14 cellular contexts compared by ENCODE assay signal in genomic region chr1:25620211-25620610, GRCh38. TPM values are rescaled to one million over a fixed set of nuclear protein-coding genes. Genes with fewer than 3 reads are reported as not detected.
DNase-seq lines count a peak whose midpoint lies in the region; ATAC-seq, FAIRE-seq and TF ChIP-seq lines count a peak whose summit lies in the region.
"Had no signal": no experiment of that assay in that cellular context is flagged by ENCODE, and none has a peak within 500 bp of the region (broad histone marks: within the 10 kb centered on the region; RNA-seq: fewer than 3 reads in every experiment).

No MANE protein-coding gene starts in this region.

- DNase-seq in CD4-positive, CD25-positive, alpha-beta regulatory T cell = peak in 1 of 3 donors; percentile 35
- DNase-seq in GM19239 (ENCODE audit: insufficient read length, low spot score) (no peak), NCI-H2107 (lab: John Stamatoyannopoulos, UW) (no peak), HepG2 (ENCODE audit: low spot score) (no peak), heart right ventricle (no peak)
- no peak for DNase-seq in natural killer cell treated with Interleukin-12 subunit alpha and Interleukin-12 subunit beta and Interleukin-15 and Interleukin-18, amount 100 ng/mL, for 72 hours (ENCODE audit: low spot score)
- DNase-seq: NCI-H2029, T-helper 9 cell, upper lobe of left lung had no signal

- no peak for TF ChIP-seq CTCF in HepG2 (CRISPR knock-in tag; IDR thresholded peaks at IDR 0.05)
- no peak for TF ChIP-seq CTCF in heart right ventricle (IDR thresholded peaks at IDR 0.05)

- ATAC-seq in CD4-positive, CD25-positive, alpha-beta regulatory T cell (ENCODE audit: low read depth in 2 of 2) = no peak
- ATAC-seq in natural killer cell treated with Interleukin-12 subunit alpha and Interleukin-12 subunit beta and Interleukin-15 and Interleukin-18, amount 100 ng/mL, for 72 hours = no peak
- no peak for ATAC-seq in HG02938 (IDR thresholded peaks at IDR 0.05; ENCODE audit: unreplicated experiment)
- no peak for ATAC-seq in HepG2
- no peak for ATAC-seq in heart right ventricle
- ATAC-seq: K562, left lobe of liver had no signal

- H3K27me3 Mint-ChIP-seq in CD4-positive, CD25-positive, alpha-beta regulatory T cell = peaks cover 35% of the 10 kb centered on the region
- H3K27me3 Mint-ChIP-seq in activated naive CD8-positive, alpha-beta T cell = no peaks in the 10 kb centered on the region
- H3K27me3 Mint-ChIP-seq in natural killer cell treated with Interleukin-12 subunit alpha and Interleukin-12 subunit beta and Interleukin-15 and Interleukin-18, amount 100 ng/mL, for 72 hours = peaks cover 5 to 26% of the 10 kb centered on the region in 2 donors

- H3K9ac ChIP-seq in HepG2 (ENCODE audit: insufficient read depth, low read depth, low read length) = no peak overlapping the region

- H3K27ac Mint-ChIP-seq in CD4-positive, CD25-positive, alpha-beta regulatory T cell = peak overlapping the region; percentile 84 to 94 (median 93)
- peak overlapping the region; percentile 94 for H3K27ac Mint-ChIP-seq in activated naive CD8-positive, alpha-beta T cell
- no peak overlapping the region for H3K27ac Mint-ChIP-seq in natural killer cell treated with Interleukin-12 subunit alpha and Interleukin-12 subunit beta and Interleukin-15 and Interleukin-18, amount 100 ng/mL, for 72 hours

- no peak overlapping the region for H3K4me2 ChIP-seq in HepG2 (ENCODE audit: low read depth, low read length)

- 19% methylated on average over 4 of the region's 4 CpGs for WGBS in HepG2 (ENCODE audit: low lambda C conversion rate)
- WGBS in heart right ventricle, 2 donors = 64 to 76% methylated on average over 4 of the region's 4 CpGs

- POLR2A ChIA-PET in HepG2 (lab: Yijun Ruan, JAX) = no interaction called here

- intact Hi-C loops in HepG2 (cut with micrococcal nuclease; ENCODE audit: unreplicated experiment) (no loop called here), heart right ventricle (cut with DNase I) (loop anchor here in 5 of 10 donors (5.0 to 10.0 kb wide), 4 partner anchors 37 to 67 kb away; no protein-coding TSS in a partner anchor)

- TF ChIP-seq POLR2A in HepG2 (IDR thresholded peaks at IDR 0.05; ENCODE audit: insufficient read depth in 1 of 2, low read depth in 2 of 2, low read length in 2 of 2) = no peak

- TF ChIP-seq EP300 in HepG2 (IDR thresholded peaks at IDR 0.05; ENCODE audit: low read depth in 2 of 2, low read length in 2 of 2) (no peak), HepG2 (CRISPR knock-in tag; IDR thresholded peaks at IDR 0.05; ENCODE audit: borderline replicate concordance) (no peak)

- in situ Hi-C loops in HepG2 (cut with HindIII; ENCODE audit: extremely low pct_ligation_motif_present, low pct_unique_long_range_greater_than_20kb) = loop anchor here (25.0 kb wide), 1 partner anchor 192 kb away; the partner anchor contains the start of genes MTFR1L and SELENON

- H3K27me3 ChIP-seq in CD4-positive, CD25-positive, alpha-beta regulatory T cell (ENCODE audit: control insufficient read depth, insufficient read depth, low read length) = peaks cover 7% of the 10 kb centered on the region
- peaks cover 12 to 63% of the 10 kb centered on the region in 2 experiments for H3K27me3 ChIP-seq in HepG2 (ENCODE audit: control insufficient read depth in 1 of 2, insufficient read depth in 2 of 2, low read length in 2 of 2)
- no peaks in the 10 kb centered on the region for H3K27me3 ChIP-seq in heart right ventricle

- no peaks in the 10 kb centered on the region for H3K79me2 ChIP-seq in HepG2 (ENCODE audit: insufficient read depth, low read length)

- peak overlapping the region; percentile 86 to 97 (median 95) for H3K4me3 Mint-ChIP-seq in CD4-positive, CD25-positive, alpha-beta regulatory T cell
- peak overlapping the region; percentile 92 for H3K4me3 Mint-ChIP-seq in activated naive CD8-positive, alpha-beta T cell
- peak overlapping the region; percentile 77 for H3K4me3 Mint-ChIP-seq in natural killer cell treated with Interleukin-12 subunit alpha and Interleukin-12 subunit beta and Interleukin-15 and Interleukin-18, amount 100 ng/mL, for 72 hours

- CTCF ChIA-PET in HepG2 (lab: Yijun Ruan, JAX; ENCODE audit: low intra/inter-chr PET ratio, low total read pairs) = no interaction called here

- H3K4me3 ChIP-seq in CD4-positive, CD25-positive, alpha-beta regulatory T cell (ENCODE audit: low read depth, low read length) = peak overlapping the region; percentile 61
- H3K4me3 ChIP-seq in HepG2 (replicated peaks in 1 of 3; ENCODE audit: insufficient read depth in 1 of 3, low read depth in 2 of 3, low read length in 3 of 3) = no peak overlapping the region
- peak overlapping the region in 5 of 10 donors; percentile 3 to 100 (median 86) for H3K4me3 ChIP-seq in heart right ventricle
- H3K4me3 ChIP-seq: K562, upper lobe of left lung had no signal

- FAIRE-seq in GM19239 (lab: Jason Lieb, UNC) = peak; percentile 98
- no peak for FAIRE-seq in HepG2 (lab: Jason Lieb, UNC)
- FAIRE-seq: K562 had no signal

- TF ChIP-seq RAD21 in HepG2 (CRISPR knock-in tag; IDR thresholded peaks at IDR 0.05) = no peak

- H3K36me3 Mint-ChIP-seq in CD4-positive, CD25-positive, alpha-beta regulatory T cell = no peaks in the 10 kb centered on the region
- peaks cover 2% of the 10 kb centered on the region for H3K36me3 Mint-ChIP-seq in activated naive CD8-positive, alpha-beta T cell
- no peaks in the 10 kb centered on the region for H3K36me3 Mint-ChIP-seq in natural killer cell treated with Interleukin-12 subunit alpha and Interleukin-12 subunit beta and Interleukin-15 and Interleukin-18, amount 100 ng/mL, for 72 hours

- H3K4me1 ChIP-seq in CD4-positive, CD25-positive, alpha-beta regulatory T cell (ENCODE audit: control insufficient read depth, insufficient read depth, low read length, poor library complexity, severe bottlenecking) = peaks cover 74% of the 10 kb centered on the region
- H3K4me1 ChIP-seq in HepG2 (ENCODE audit: insufficient read depth, low read length) (peaks cover 11% of the 10 kb centered on the region), heart right ventricle (peaks cover 15 to 68% (median 43%) of the 10 kb centered on the region in 9 donors)

- H3K9me3 ChIP-seq in CD4-positive, CD25-positive, alpha-beta regulatory T cell (ENCODE audit: control insufficient read depth in 2 of 2, low read length in 2 of 2) = no peaks in the 10 kb centered on the region
- H3K9me3 ChIP-seq in HepG2 (ENCODE audit: low read length) (no peaks in the 10 kb centered on the region), heart right ventricle (no peaks in the 10 kb centered on the region)
- H3K9me3 ChIP-seq: prostate gland, upper lobe of left lung had no signal

- BruUV-seq in HepG2 (replicated peaks; lab: Mats Ljungman, UMichigan) = no TSS peak

- no peaks in the 10 kb centered on the region for H3K9me3 Mint-ChIP-seq in CD4-positive, CD25-positive, alpha-beta regulatory T cell
- no peaks in the 10 kb centered on the region for H3K9me3 Mint-ChIP-seq in activated naive CD8-positive, alpha-beta T cell (ENCODE audit: low read depth)
- no peaks in the 10 kb centered on the region for H3K9me3 Mint-ChIP-seq in natural killer cell treated with Interleukin-12 subunit alpha and Interleukin-12 subunit beta and Interleukin-15 and Interleukin-18, amount 100 ng/mL, for 72 hours

- peaks cover 27 to 77% (median 59%) of the 10 kb centered on the region in 4 donors for H3K4me1 Mint-ChIP-seq in CD4-positive, CD25-positive, alpha-beta regulatory T cell
- peaks cover 77% of the 10 kb centered on the region for H3K4me1 Mint-ChIP-seq in activated naive CD8-positive, alpha-beta T cell (ENCODE audit: low read depth)
- peaks cover 41 to 47% of the 10 kb centered on the region in 2 donors for H3K4me1 Mint-ChIP-seq in natural killer cell treated with Interleukin-12 subunit alpha and Interleukin-12 subunit beta and Interleukin-15 and Interleukin-18, amount 100 ng/mL, for 72 hours (ENCODE audit: low read depth in 2 of 2)

- H2AFZ ChIP-seq in HepG2 (ENCODE audit: low read length) = no peak overlapping the region

- no peak overlapping the region for H3K27ac ChIP-seq in CD4-positive, CD25-positive, alpha-beta regulatory T cell (ENCODE audit: insufficient read depth, low read length, poor library complexity, severe bottlenecking)
- no peak overlapping the region for H3K27ac ChIP-seq in HepG2 (ENCODE audit: extremely low read length, insufficient read depth, low read length)
- peak overlapping the region in 1 of 10 donors; percentile 7 for H3K27ac ChIP-seq in heart right ventricle

- no peaks in the 10 kb centered on the region for H4K20me1 ChIP-seq in HepG2 (ENCODE audit: insufficient read depth, low read length)

- no peaks in the 10 kb centered on the region for H3K36me3 ChIP-seq in CD4-positive, CD25-positive, alpha-beta regulatory T cell (ENCODE audit: control insufficient read depth, insufficient read depth, low read length)
- H3K36me3 ChIP-seq in HepG2 (replicated peaks in 1 of 2; ENCODE audit: control insufficient read depth in 1 of 2, insufficient read depth in 2 of 2, low read length in 2 of 2) (no peaks in the 10 kb centered on the region), heart right ventricle (peaks cover 0 to 4% (median 0%) of the 10 kb centered on the region in 9 donors)
- H3K36me3 ChIP-seq: prostate gland, upper lobe of left lung had no signal

RNA-seq across cellular contexts. Expression of gene MAN1C1, which starts 3.6 kb away (rescaled TPM):
- total RNA-seq in CD4-positive, CD25-positive, alpha-beta regulatory T cell = 15.1 TPM
- 1 to 10 TPM; 3.1 to 3.5 (median 3.3) TPM for polyA plus RNA-seq in CD4-positive, CD25-positive, alpha-beta regulatory T cell
- total RNA-seq in natural killer cell treated with Interleukin-12 subunit alpha and Interleukin-12 subunit beta and Interleukin-15 and Interleukin-18, amount 100 ng/mL, for 72 hours = 1 to 10 TPM in 1 of 2 donors, under 1 TPM in 1; 0.88 to 2.5 TPM
- total RNA-seq in HepG2 (2016; rRNA removed; fragmentation: Illumina TruSeq; extraction: Trizol) (0.15 and 0.49 TPM in 2 replicates), heart right ventricle (10 to 100 TPM in 9 of 10 donors, 1 to 10 TPM in 1; 9.7 to 23.4 (median 14.2) TPM)
- 0.26 and 0.30 TPM in 2 replicates for total RNA-seq in HepG2 (2016; cell fraction: cytosol; rRNA removed; fragmentation: Illumina TruSeq; extraction: Trizol; ENCODE audit: low read depth)
- 0.32 and 0.39 TPM in 2 replicates for total RNA-seq in HepG2 (2016; cell fraction: insoluble cytoplasmic fraction; rRNA removed; fragmentation: Illumina TruSeq; extraction: Trizol)
- 0.31 and 0.69 TPM in 2 replicates for total RNA-seq in HepG2 (2016; cell fraction: membrane; rRNA removed; fragmentation: Illumina TruSeq; extraction: Trizol)
- 0.25 and 0.50 TPM in 2 replicates for total RNA-seq in HepG2 (2016; cell fraction: nucleus; rRNA removed; fragmentation: Illumina TruSeq; extraction: Trizol)
- polyA plus RNA-seq in HepG2 (2011; rRNA removed) (0.18 and 0.39 TPM in 2 replicates), heart right ventricle (10 to 100 TPM; 10.1 to 11.3 TPM)
- 0.30 and 0.31 TPM in 2 replicates for polyA plus RNA-seq in HepG2 (2011; cell fraction: cytosol; rRNA removed)
- polyA plus RNA-seq in HepG2 (2011; cell fraction: nucleus; rRNA removed) = 0.23 and 0.45 TPM in 2 replicates
- polyA plus RNA-seq in HepG2 (2012) = 0.08 and 0.34 TPM in 2 replicates
- 0.11 and 0.33 TPM in 2 replicates for polyA plus RNA-seq in HepG2 (2016; cell fraction: cytosol; fragmentation: Illumina TruSeq; extraction: Trizol; ENCODE audit: low read depth)
- 0.90 and 1.0 TPM in 2 replicates for polyA plus RNA-seq in HepG2 (2016; cell fraction: insoluble cytoplasmic fraction; fragmentation: Illumina TruSeq; extraction: Trizol; ENCODE audit: low read depth)
- polyA plus RNA-seq in HepG2 (2016; cell fraction: membrane; fragmentation: Illumina TruSeq; extraction: Trizol; ENCODE audit: low read depth) = 0.25 and 0.31 TPM in 2 replicates
- polyA plus RNA-seq in HepG2 (2016; cell fraction: nucleus; fragmentation: Illumina TruSeq; extraction: Trizol; ENCODE audit: insufficient read depth, low read depth) = 0.79 TPM in 1 of 2 replicates, not detected in the other
- 0.16 and 0.40 TPM in 2 replicates for polyA minus RNA-seq in HepG2 (2011; rRNA and poly(A)+ RNA removed; ENCODE audit: low replicate concordance)
- polyA minus RNA-seq in HepG2 (2011; cell fraction: cytosol; rRNA and poly(A)+ RNA removed) = not detected in 2 replicates
- polyA minus RNA-seq in HepG2 (2011; cell fraction: nucleus; rRNA and poly(A)+ RNA removed) = 0.26 TPM in 1 of 2 replicates, not detected in the other

Comparison
In these comparisons a context has a peak if more than half of its experiments do, and no peak if none do; other contexts are left out.
1. H3K27ac Mint-ChIP-seq: peak in CD4-positive, CD25-positive, alpha-beta regulatory T cell (3 of 3) and activated naive CD8-positive, alpha-beta T cell (single experiment); none in natural killer cell treated with Interleukin-12 subunit alpha and Interleukin-12 subunit beta and Interleukin-15 and Interleukin-18, amount 100 ng/mL, for 72 hours (0 of 2).
2. Peak in every context shown above with its lines, with median percentiles within 50 percentile points of each other: H3K4me3 Mint-ChIP-seq.